In the genomic region with DNA sequence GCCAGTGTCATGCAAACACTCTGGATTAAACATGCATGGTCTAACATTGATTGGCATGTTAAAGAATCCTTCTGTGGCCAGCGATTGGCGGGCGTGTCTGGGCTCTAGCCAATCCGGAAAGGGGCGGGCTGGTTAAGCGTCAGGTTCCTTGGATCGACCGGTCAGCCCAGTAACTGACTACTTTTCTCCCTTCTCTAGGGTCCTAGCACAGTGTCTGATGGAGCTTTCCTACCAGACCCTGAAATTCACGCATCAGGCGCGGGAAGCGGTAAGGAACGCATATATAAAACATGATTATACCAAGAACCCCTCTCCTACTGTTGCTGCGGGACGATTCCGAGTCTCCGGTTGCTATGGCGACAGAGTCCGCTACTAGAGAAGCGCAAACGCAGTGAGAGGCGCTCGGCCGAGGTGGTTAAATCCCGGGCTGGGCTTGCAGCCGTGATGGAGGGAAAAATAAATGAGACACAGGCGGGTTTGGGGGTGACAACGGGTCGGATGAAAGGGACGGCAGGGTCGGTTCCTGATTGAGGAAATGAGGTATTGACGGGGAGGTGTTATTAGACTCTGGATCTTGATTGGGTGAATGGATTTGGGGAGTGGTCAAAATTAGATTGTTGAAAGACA, we compare ENCODE assay signal across 8 cellular contexts. TPM values are rescaled to one million over a fixed set of nuclear protein-coding genes. Genes with fewer than 3 reads are reported as not detected.
DNase-seq lines count a peak whose midpoint lies in the region; ATAC-seq and TF ChIP-seq lines count a peak whose summit lies in the region.

No MANE protein-coding gene starts in this region.

- H3K27ac ChIP-seq in HCT116 (ENCODE audit: low read depth, low read length) = no peak overlapping the region
- H3K27ac ChIP-seq in dorsolateral prefrontal cortex = no peak overlapping the region
- H3K27ac ChIP-seq in liver (ENCODE audit: low read depth in 1 of 2, low read length in 2 of 2) = no peak overlapping the region

- intact Hi-C loops in HCT116 (cut with micrococcal nuclease) = no loop called here
- intact Hi-C loops in dorsolateral prefrontal cortex (cut with DNase I) = no loop called here

- no peak overlapping the region for H3K4me2 ChIP-seq in HCT116 (ENCODE audit: low read length)

- H3K9me2 ChIP-seq in HCT116 (ENCODE audit: insufficient read depth) = 0 out of 2 replicates have a peak, but pooled peaks cover 3% of the 10 kb centered on the region

- no peak for TF ChIP-seq CTCF in HCT116 (IDR thresholded peaks at IDR 0.05 in 2 of 3, conservative IDR thresholded peaks at IDR 0.05 in 1 of 3; ENCODE audit: borderline replicate concordance in 1 of 3, insufficient read depth in 1 of 3, low read depth in 2 of 3, low read length in 2 of 3)
- TF ChIP-seq CTCF in dorsolateral prefrontal cortex (IDR thresholded peaks at IDR 0.05 in 54 of 56, conservative IDR thresholded peaks at IDR 0.05 in 2 of 56; ENCODE audit: low read depth in 1 of 56, partially characterized antibody in 56 of 56) = peak in 2 of 56 donors; percentile 7 to 8
- TF ChIP-seq CTCF in liver (IDR thresholded peaks at IDR 0.05; ENCODE audit: low read depth, low read length, missing input control) = no peak

- H3K9ac ChIP-seq in HCT116 (ENCODE audit: low read length) = no peak overlapping the region
- no peak overlapping the region for H3K9ac ChIP-seq in liver (ENCODE audit: low read depth in 1 of 2, low read length in 2 of 2)

- DNase-seq in GM03348 (ENCODE audit: low spot score) (peak; percentile 91), HCT116 (ENCODE audit: low read depth, low spot score) (no peak), NCI-H1105 treated with DMSO at 0.1 percent for 48 hours (lab: John Stamatoyannopoulos, UW) (peak; percentile 93), dorsolateral prefrontal cortex (peak; percentile 61 to 90 (median 86)), SKM-1 (lab: John Stamatoyannopoulos, UW; ENCODE audit: unreplicated experiment) (no peak)
- DNase-seq in activated CD4-positive, CD25-positive, alpha-beta regulatory T cell treated with anti-CD3 and anti-CD28 coated beads, Interleukin-2, amount 50 U/mL, for 72 hours = peak; percentile 68
- DNase-seq in stimulated activated CD4-positive, alpha-beta T cell treated with anti-CD3 and anti-CD28 coated beads, Interleukin-2, amount 100 ng/mL, for 24 hours = peak; percentile 53 to 71

- 25% methylated on average over 32 of the region's 32 CpGs for WGBS in liver

- no peak for TF ChIP-seq POLR2A in HCT116 (IDR thresholded peaks at IDR 0.05; ENCODE audit: borderline replicate concordance, extremely low read depth, insufficient read depth, insufficient read length)

- no peaks in the 10 kb centered on the region for H3K79me2 ChIP-seq in HCT116 (ENCODE audit: insufficient read depth, low read length)

- no peaks in the 10 kb centered on the region for H3K27me3 ChIP-seq in HCT116 (ENCODE audit: insufficient read depth, low read length)
- H3K27me3 ChIP-seq in dorsolateral prefrontal cortex = no peaks in the 10 kb centered on the region
- no peaks in the 10 kb centered on the region for H3K27me3 ChIP-seq in liver (ENCODE audit: control insufficient read depth in 4 of 4, insufficient read depth in 4 of 4, low read length in 3 of 4)

- RAD21 ChIA-PET in HCT116 (lab: Charles Lee; ENCODE audit: low non-redundant PET in 1 of 2, low total read pairs in 2 of 2, uncharacterized antibody in 2 of 2, unreplicated experiment in 2 of 2) = no interaction called here

- TF ChIP-seq RAD21 in HCT116 (IDR thresholded peaks at IDR 0.05; ENCODE audit: low read depth) (no peak), liver (IDR thresholded peaks at IDR 0.05) (no peak)

- CTCF ChIA-PET in HCT116 (lab: Charles Lee) = no interaction called here

- H3K36me3 ChIP-seq in HCT116 (ENCODE audit: control insufficient read depth in 1 of 2, insufficient read depth in 2 of 2, low read length in 2 of 2) = no peaks in the 10 kb centered on the region
- no peaks in the 10 kb centered on the region for H3K36me3 ChIP-seq in liver (ENCODE audit: control insufficient read depth in 4 of 4, insufficient read depth in 3 of 4, low read depth in 1 of 4, low read length in 3 of 4)

- POLR2A ChIA-PET in HCT116 (lab: Charles Lee) = no interaction called here

- ATAC-seq in HCT116 = peak; percentile 32; the same call in 1 of the 2 replicates

- H2AFZ ChIP-seq in HCT116 (ENCODE audit: low read depth, low read length, poor library complexity, severe bottlenecking) = no peak overlapping the region

- BruUV-seq in HCT116 (replicated peaks; lab: Mats Ljungman, UMichigan) = no TSS peak

- no peaks in the 10 kb centered on the region for H3K9me3 ChIP-seq in HCT116 (ENCODE audit: control insufficient read depth in 1 of 2, insufficient read depth in 1 of 2, low read depth in 1 of 2, low read length in 2 of 2)
- no peaks in the 10 kb centered on the region for H3K9me3 ChIP-seq in liver (ENCODE audit: control insufficient read depth in 4 of 4, low read length in 3 of 4)

- no peak overlapping the region for H3K4me3 ChIP-seq in HCT116 (replicated peaks in 1 of 2; ENCODE audit: low read depth in 1 of 2, low read length in 2 of 2)
- peak overlapping the region; percentile 36 to 83 (median 66) for H3K4me3 ChIP-seq in dorsolateral prefrontal cortex
- H3K4me3 ChIP-seq in liver (ENCODE audit: low read depth in 1 of 3, low read length in 3 of 3) = peak overlapping the region in 2 of 3 donors; percentile 30 to 64

- H3K4me1 ChIP-seq in HCT116 (ENCODE audit: control insufficient read depth in 1 of 2, insufficient read depth in 2 of 2, low read length in 2 of 2) (no peaks in the 10 kb centered on the region), liver (ENCODE audit: control insufficient read depth in 4 of 4, insufficient read depth in 4 of 4, low read length in 3 of 4) (no peaks in the 10 kb centered on the region)

- H4K20me1 ChIP-seq in HCT116 (ENCODE audit: insufficient read depth) = no peaks in the 10 kb centered on the region

TF ChIP-seq in HCT116, 20 proteins besides CTCF, POLR2A, EP300 and RAD21 (continues in another document):
- TF ChIP-seq EZH2 (IDR thresholded peaks at IDR 0.05) = no peak
- no peak for TF ChIP-seq ZNF274 (IDR thresholded peaks at IDR 0.05; ENCODE audit: low read depth, low read length)
- no peak for TF ChIP-seq ELF1 (IDR thresholded peaks at IDR 0.05; ENCODE audit: borderline replicate concordance, low read depth)

TF ChIP-seq in liver, 16 proteins besides CTCF, POLR2A, EP300 and RAD21:
- TF ChIP-seq JUND (IDR thresholded peaks at IDR 0.05) = no peak
- TF ChIP-seq YY1 (IDR thresholded peaks at IDR 0.05) = no peak
- TF ChIP-seq SP1 (IDR thresholded peaks at IDR 0.05) = peak; percentile 34
- TF ChIP-seq FOXA2 (IDR thresholded peaks at IDR 0.05) = no peak
- TF ChIP-seq, protein P1, sequence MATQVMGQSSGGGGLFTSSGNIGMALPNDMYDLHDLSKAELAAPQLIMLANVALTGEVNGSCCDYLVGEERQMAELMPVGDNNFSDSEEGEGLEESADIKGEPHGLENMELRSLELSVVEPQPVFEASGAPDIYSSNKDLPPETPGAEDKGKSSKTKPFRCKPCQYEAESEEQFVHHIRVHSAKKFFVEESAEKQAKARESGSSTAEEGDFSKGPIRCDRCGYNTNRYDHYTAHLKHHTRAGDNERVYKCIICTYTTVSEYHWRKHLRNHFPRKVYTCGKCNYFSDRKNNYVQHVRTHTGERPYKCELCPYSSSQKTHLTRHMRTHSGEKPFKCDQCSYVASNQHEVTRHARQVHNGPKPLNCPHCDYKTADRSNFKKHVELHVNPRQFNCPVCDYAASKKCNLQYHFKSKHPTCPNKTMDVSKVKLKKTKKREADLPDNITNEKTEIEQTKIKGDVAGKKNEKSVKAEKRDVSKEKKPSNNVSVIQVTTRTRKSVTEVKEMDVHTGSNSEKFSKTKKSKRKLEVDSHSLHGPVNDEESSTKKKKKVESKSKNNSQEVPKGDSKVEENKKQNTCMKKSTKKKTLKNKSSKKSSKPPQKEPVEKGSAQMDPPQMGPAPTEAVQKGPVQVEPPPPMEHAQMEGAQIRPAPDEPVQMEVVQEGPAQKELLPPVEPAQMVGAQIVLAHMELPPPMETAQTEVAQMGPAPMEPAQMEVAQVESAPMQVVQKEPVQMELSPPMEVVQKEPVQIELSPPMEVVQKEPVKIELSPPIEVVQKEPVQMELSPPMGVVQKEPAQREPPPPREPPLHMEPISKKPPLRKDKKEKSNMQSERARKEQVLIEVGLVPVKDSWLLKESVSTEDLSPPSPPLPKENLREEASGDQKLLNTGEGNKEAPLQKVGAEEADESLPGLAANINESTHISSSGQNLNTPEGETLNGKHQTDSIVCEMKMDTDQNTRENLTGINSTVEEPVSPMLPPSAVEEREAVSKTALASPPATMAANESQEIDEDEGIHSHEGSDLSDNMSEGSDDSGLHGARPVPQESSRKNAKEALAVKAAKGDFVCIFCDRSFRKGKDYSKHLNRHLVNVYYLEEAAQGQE (IDR thresholded peaks at IDR 0.05) = no peak
- TF ChIP-seq RXRA (IDR thresholded peaks at IDR 0.05) = no peak

RNA-seq across cellular contexts. Expression of a gene that starts 29.4 kb away (rescaled TPM):
- total RNA-seq in HCT116 (2021; ENCODE audit: unreplicated experiment) (2.0 TPM), dorsolateral prefrontal cortex (10 to 100 TPM in 116 of 120 experiments, 1 to 10 TPM in 4; 6.5 to 35.7 (median 17.6) TPM), liver (1 to 10 TPM in 1 of 2 donors, under 1 TPM in 1; 0.42 to 4.8 TPM)
- polyA plus RNA-seq in HCT116 (2012) = 0.56 and 0.74 TPM in 2 replicates
- 1 to 10 TPM; 1.0 to 1.9 TPM for polyA plus RNA-seq in liver

RNA-seq across cellular contexts. Expression of a gene that starts 29.5 kb away (rescaled TPM):
- total RNA-seq in HCT116 (2021; ENCODE audit: unreplicated experiment) (31.7 TPM), dorsolateral prefrontal cortex (100 to 1,000 TPM in 4 of 120 experiments, 10 to 100 TPM in 116; 56.7 to 117 (median 80.3) TPM), liver (10 to 100 TPM in 1 of 2 donors, 1 to 10 TPM in 1; 9.6 to 17.2 TPM)
- 8.2 TPM in 2 replicates for polyA plus RNA-seq in HCT116 (2012)
- 1 to 10 TPM; 5.6 to 8.9 TPM for polyA plus RNA-seq in liver

Comparison
In these comparisons a context has a peak if more than half of its experiments do, and no peak if none do; other contexts are left out.
1. DNase-seq: peak in GM03348 (single experiment), NCI-H1105 treated with DMSO at 0.1 percent for 48 hours (single experiment), activated CD4-positive, CD25-positive, alpha-beta regulatory T cell treated with anti-CD3 and anti-CD28 coated beads, Interleukin-2, amount 50 U/mL, for 72 hours (single experiment), dorsolateral prefrontal cortex (10 of 10) and stimulated activated CD4-positive, alpha-beta T cell treated with anti-CD3 and anti-CD28 coated beads, Interleukin-2, amount 100 ng/mL, for 24 hours (2 of 2); none in HCT116 (single experiment) and SKM-1 (single experiment).
2. H3K4me3 ChIP-seq: peak in dorsolateral prefrontal cortex (59 of 59) and liver (2 of 3); none in HCT116 (0 of 2).